ENCODE assay signal across 15 cellular contexts in genomic region chr14:88748288-88748687, GRCh38. TPM values are rescaled to one million over a fixed set of nuclear protein-coding genes. Genes with fewer than 3 reads are reported as not detected.
DNase-seq lines count a peak whose midpoint lies in the region; ATAC-seq and TF ChIP-seq lines count a peak whose summit lies in the region.
"Had no signal": no experiment of that assay in that cellular context is flagged by ENCODE, and none has a peak within 500 bp of the region (broad histone marks: within the 10 kb centered on the region; RNA-seq: fewer than 3 reads in every experiment).

No MANE protein-coding gene starts in this region.

- H3K27ac ChIP-seq in RWPE2 (ENCODE audit: poor library complexity, severe bottlenecking): peak overlapping the region; percentile 46
- peak overlapping the region; percentile 43 for H3K27ac ChIP-seq in epithelial cell of prostate
- peak overlapping the region; percentile 40 for H3K27ac ChIP-seq in parathyroid adenoma

- no peak overlapping the region for H3K4me2 ChIP-seq in parathyroid adenoma (ENCODE audit: low read length)
- H3K4me2 ChIP-seq: GM23338 had no signal

- no peaks in the 10 kb centered on the region for H3K9me3 ChIP-seq in RWPE2 (ENCODE audit: severe bottlenecking)
- no peaks in the 10 kb centered on the region for H3K9me3 ChIP-seq in parathyroid adenoma (ENCODE audit: control insufficient read depth, low read length)
- H3K9me3 ChIP-seq: HAP-1 had no signal

- H2AFZ ChIP-seq in parathyroid adenoma: no peak overlapping the region
- H2AFZ ChIP-seq: GM23338 had no signal

- H3K36me3 ChIP-seq in RWPE2 (ENCODE audit: low read depth): no peaks in the 10 kb centered on the region
- H3K36me3 ChIP-seq in parathyroid adenoma (ENCODE audit: control insufficient read depth, insufficient read depth, low read length): no peaks in the 10 kb centered on the region
- H3K36me3 ChIP-seq: HAP-1 had no signal

- H3K4me1 ChIP-seq in RWPE2 (ENCODE audit: insufficient read depth, poor library complexity, severe bottlenecking) (peaks cover 19% of the 10 kb centered on the region), parathyroid adenoma (peaks cover 6% of the 10 kb centered on the region)
- H3K4me1 ChIP-seq: HAP-1 had no signal

- no peaks in the 10 kb centered on the region for H3K79me2 ChIP-seq in parathyroid adenoma

- peak; percentile 63 for ATAC-seq in RWPE2 (ENCODE audit: low read depth)
- ATAC-seq: CD8-positive, alpha-beta T cell; GM23338 had no signal

- no peak overlapping the region for H3K9ac ChIP-seq in parathyroid adenoma

- no peak overlapping the region for H3K4me3 ChIP-seq in RWPE2 (ENCODE audit: severe bottlenecking)
- no peak overlapping the region for H3K4me3 ChIP-seq in parathyroid adenoma (ENCODE audit: low read depth, low read length)
- H3K4me3 ChIP-seq: GM23338, HAP-1 had no signal

- DNase-seq in M059J (ENCODE audit: low read depth): peak; percentile 12
- no peak for DNase-seq in RWPE2 (ENCODE audit: low spot score)
- DNase-seq in epithelial cell of prostate (ENCODE audit: low read depth, low spot score): peak; percentile 8
- DNase-seq in mesothelial cell of epicardium (ENCODE audit: low spot score in 2 of 2, unreplicated experiment in 2 of 2): no peak
- DNase-seq in nucleus accumbens (lab: John Stamatoyannopoulos, UW): no peak
- DNase-seq in GOT3 (lab: John Stamatoyannopoulos, UW): no peak
- no peak for DNase-seq in NCI-H82 treated with DMSO at 0.1 percent for 48 hours (lab: John Stamatoyannopoulos, UW; ENCODE audit: unreplicated experiment)
- DNase-seq: CD8-positive, alpha-beta T cell; COR-L47; DND-41; GDM1 had no signal

- H3K4me3 Mint-ChIP-seq in mesothelial cell of epicardium: no peak overlapping the region
- H3K4me3 Mint-ChIP-seq: CD14-positive monocyte; CD8-positive, alpha-beta T cell; GM23338 had no signal

- H3K27me3 Mint-ChIP-seq in mesothelial cell of epicardium (ENCODE audit: low read depth): peaks cover 8% of the 10 kb centered on the region

- TF ChIP-seq CTCF in RWPE2 (IDR thresholded peaks at IDR 0.05; ENCODE audit: poor library complexity, severe bottlenecking): no peak
- no peak for TF ChIP-seq CTCF in parathyroid adenoma (IDR thresholded peaks at IDR 0.05)
- no peak for TF ChIP-seq CTCF in mesothelial cell of epicardium (IDR thresholded peaks at IDR 0.05; ENCODE audit: unreplicated experiment)

- H3K27me3 ChIP-seq in RWPE2 (ENCODE audit: insufficient read depth, poor library complexity, severe bottlenecking): no peaks in the 10 kb centered on the region
- no peaks in the 10 kb centered on the region for H3K27me3 ChIP-seq in parathyroid adenoma (ENCODE audit: control insufficient read depth, insufficient read depth, low read length)

- peaks cover 12% of the 10 kb centered on the region for H3K4me1 Mint-ChIP-seq in mesothelial cell of epicardium
- H3K4me1 Mint-ChIP-seq: CD14-positive monocyte, GM23338 had no signal

- no peaks in the 10 kb centered on the region for H3K36me3 Mint-ChIP-seq in mesothelial cell of epicardium
- H3K36me3 Mint-ChIP-seq: CD14-positive monocyte had no signal

- no peak overlapping the region for H3K27ac Mint-ChIP-seq in mesothelial cell of epicardium
- H3K27ac Mint-ChIP-seq: CD14-positive monocyte; CD8-positive, alpha-beta T cell; GM23338 had no signal

- no peaks in the 10 kb centered on the region for H3K9me3 Mint-ChIP-seq in mesothelial cell of epicardium
- H3K9me3 Mint-ChIP-seq: CD8-positive, alpha-beta T cell; GM23338 had no signal

RNA-seq across cellular contexts. Expression of gene EML5, which starts 44.5 kb away (rescaled TPM):
- 0.64 and 0.96 TPM in 2 replicates for total RNA-seq in M059J (2014; rRNA removed; shearing (Covaris generic))
- total RNA-seq in mesothelial cell of epicardium: 1.6 to 2.6 TPM (median 2.0 TPM) in 3 replicates

Comparison
In these comparisons a context has a peak if more than half of its experiments do, and no peak if none do; other contexts are left out.
1. DNase-seq: peak in M059J (single experiment) and epithelial cell of prostate (single experiment); none in RWPE2 (single experiment), mesothelial cell of epicardium (0 of 2), nucleus accumbens (0 of 56), GOT3 (single experiment) and NCI-H82 treated with DMSO at 0.1 percent for 48 hours (single experiment).
2. Peak in every context shown above with its lines, with median percentiles within 50 percentile points of each other: H3K27ac ChIP-seq.